In genomic region chr16:17038415-17038814, GRCh38 we compare ENCODE assay signal across 2 cellular contexts.
A peak's percentile ranks its signal among the peaks of the same experiment; 100 is the strongest.
TF ChIP-seq lines count a peak whose summit lies in the region.

No MANE protein-coding gene starts in this region.

TF ChIP-seq in SK-N-SH, 30 proteins besides CTCF, POLR2A, EP300 and RAD21 (continued from another document):
- TF ChIP-seq, protein P1, sequence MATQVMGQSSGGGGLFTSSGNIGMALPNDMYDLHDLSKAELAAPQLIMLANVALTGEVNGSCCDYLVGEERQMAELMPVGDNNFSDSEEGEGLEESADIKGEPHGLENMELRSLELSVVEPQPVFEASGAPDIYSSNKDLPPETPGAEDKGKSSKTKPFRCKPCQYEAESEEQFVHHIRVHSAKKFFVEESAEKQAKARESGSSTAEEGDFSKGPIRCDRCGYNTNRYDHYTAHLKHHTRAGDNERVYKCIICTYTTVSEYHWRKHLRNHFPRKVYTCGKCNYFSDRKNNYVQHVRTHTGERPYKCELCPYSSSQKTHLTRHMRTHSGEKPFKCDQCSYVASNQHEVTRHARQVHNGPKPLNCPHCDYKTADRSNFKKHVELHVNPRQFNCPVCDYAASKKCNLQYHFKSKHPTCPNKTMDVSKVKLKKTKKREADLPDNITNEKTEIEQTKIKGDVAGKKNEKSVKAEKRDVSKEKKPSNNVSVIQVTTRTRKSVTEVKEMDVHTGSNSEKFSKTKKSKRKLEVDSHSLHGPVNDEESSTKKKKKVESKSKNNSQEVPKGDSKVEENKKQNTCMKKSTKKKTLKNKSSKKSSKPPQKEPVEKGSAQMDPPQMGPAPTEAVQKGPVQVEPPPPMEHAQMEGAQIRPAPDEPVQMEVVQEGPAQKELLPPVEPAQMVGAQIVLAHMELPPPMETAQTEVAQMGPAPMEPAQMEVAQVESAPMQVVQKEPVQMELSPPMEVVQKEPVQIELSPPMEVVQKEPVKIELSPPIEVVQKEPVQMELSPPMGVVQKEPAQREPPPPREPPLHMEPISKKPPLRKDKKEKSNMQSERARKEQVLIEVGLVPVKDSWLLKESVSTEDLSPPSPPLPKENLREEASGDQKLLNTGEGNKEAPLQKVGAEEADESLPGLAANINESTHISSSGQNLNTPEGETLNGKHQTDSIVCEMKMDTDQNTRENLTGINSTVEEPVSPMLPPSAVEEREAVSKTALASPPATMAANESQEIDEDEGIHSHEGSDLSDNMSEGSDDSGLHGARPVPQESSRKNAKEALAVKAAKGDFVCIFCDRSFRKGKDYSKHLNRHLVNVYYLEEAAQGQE (IDR thresholded peaks at IDR 0.05; ENCODE audit: low read depth, low read length): peak; percentile 59; the same call in 1 of the 2 replicates
- TF ChIP-seq RFX5 (IDR thresholded peaks at IDR 0.05; ENCODE audit: low read length): no peak

TF ChIP-seq in SK-N-SH treated with all-trans-retinoic acid at 6 μM for 48 hours, 23 proteins besides CTCF, POLR2A, EP300 and RAD21 (continued from another document):
- TF ChIP-seq PATZ1 (CRISPR knock-in tag; IDR thresholded peaks at IDR 0.05; ENCODE audit: borderline replicate concordance) (no peak), CSDC2 (CRISPR knock-in tag; IDR thresholded peaks at IDR 0.05) (no peak), TOX (CRISPR knock-in tag; IDR thresholded peaks at IDR 0.05; ENCODE audit: borderline replicate concordance) (no peak), BACH2 (CRISPR knock-in tag; IDR thresholded peaks at IDR 0.05; ENCODE audit: borderline replicate concordance) (no peak), ZFP30 (CRISPR knock-in tag; IDR thresholded peaks at IDR 0.05) (no peak)
- TF ChIP-seq, protein P2, sequence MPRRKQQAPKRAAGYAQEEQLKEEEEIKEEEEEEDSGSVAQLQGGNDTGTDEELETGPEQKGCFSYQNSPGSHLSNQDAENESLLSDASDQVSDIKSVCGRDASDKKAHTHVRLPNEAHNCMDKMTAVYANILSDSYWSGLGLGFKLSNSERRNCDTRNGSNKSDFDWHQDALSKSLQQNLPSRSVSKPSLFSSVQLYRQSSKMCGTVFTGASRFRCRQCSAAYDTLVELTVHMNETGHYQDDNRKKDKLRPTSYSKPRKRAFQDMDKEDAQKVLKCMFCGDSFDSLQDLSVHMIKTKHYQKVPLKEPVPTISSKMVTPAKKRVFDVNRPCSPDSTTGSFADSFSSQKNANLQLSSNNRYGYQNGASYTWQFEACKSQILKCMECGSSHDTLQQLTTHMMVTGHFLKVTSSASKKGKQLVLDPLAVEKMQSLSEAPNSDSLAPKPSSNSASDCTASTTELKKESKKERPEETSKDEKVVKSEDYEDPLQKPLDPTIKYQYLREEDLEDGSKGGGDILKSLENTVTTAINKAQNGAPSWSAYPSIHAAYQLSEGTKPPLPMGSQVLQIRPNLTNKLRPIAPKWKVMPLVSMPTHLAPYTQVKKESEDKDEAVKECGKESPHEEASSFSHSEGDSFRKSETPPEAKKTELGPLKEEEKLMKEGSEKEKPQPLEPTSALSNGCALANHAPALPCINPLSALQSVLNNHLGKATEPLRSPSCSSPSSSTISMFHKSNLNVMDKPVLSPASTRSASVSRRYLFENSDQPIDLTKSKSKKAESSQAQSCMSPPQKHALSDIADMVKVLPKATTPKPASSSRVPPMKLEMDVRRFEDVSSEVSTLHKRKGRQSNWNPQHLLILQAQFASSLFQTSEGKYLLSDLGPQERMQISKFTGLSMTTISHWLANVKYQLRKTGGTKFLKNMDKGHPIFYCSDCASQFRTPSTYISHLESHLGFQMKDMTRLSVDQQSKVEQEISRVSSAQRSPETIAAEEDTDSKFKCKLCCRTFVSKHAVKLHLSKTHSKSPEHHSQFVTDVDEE (CRISPR knock-in tag; IDR thresholded peaks at IDR 0.05): no peak
